Comparison of ENCODE assay signal across 28 cellular contexts in the genomic region with DNA sequence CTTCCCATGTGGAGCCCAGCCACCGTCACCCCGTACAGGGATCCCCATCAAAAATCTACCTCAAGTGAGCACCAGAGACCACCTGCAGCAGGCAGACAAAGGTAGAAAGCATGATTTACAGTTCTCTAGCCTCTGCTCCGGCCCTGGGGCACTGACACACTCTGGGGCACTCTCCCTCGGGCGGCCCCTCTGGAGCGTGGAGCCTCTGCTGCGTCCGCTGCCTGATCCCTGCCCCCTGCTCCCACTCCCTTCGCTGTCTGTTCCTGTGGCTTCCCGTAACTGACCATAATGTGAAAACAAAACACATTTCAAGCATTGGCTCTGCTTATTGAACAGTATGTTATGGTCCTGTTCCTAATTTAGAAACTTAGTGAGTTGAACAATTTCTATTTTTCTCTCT.
"Had no signal": no experiment of that assay in that cellular context is flagged by ENCODE, and none has a peak within 500 bp of the region (broad histone marks: within the 10 kb centered on the region; RNA-seq: fewer than 3 reads in every experiment).

No MANE protein-coding gene starts in this region.

- H3K9me3 ChIP-seq: colonic mucosa, esophagus muscularis mucosa, sigmoid colon, upper lobe of right lung had no signal

- H3K4me3 ChIP-seq: colonic mucosa, esophagus muscularis mucosa, sigmoid colon, smooth muscle cell, upper lobe of right lung had no signal

- H3K27me3 ChIP-seq: colonic mucosa, esophagus muscularis mucosa, sigmoid colon, upper lobe of right lung had no signal

- H3K9me3 Mint-ChIP-seq: activated B cell treated with CpG ODN at 0.5 μM for 24 hours; activated naive CD4-positive, alpha-beta T cell treated with anti-CD3 and anti-CD28 coated beads, Interleukin-2, amount 10 ng/mL, durations not matched to agents 7 days and 5 days; activated naive CD8-positive, alpha-beta T cell treated with anti-CD3 and anti-CD28 coated beads, Interleukin-2, amount 50 U/mL, for 24 hours; natural killer cell had no signal

- H3K36me3 Mint-ChIP-seq: activated naive CD4-positive, alpha-beta T cell treated with anti-CD3 and anti-CD28 coated beads, Interleukin-2, amount 10 ng/mL, durations not matched to agents 7 days and 5 days; natural killer cell had no signal

- ATAC-seq: activated CD4-positive, alpha-beta T cell treated with anti-CD3 and anti-CD28 coated beads for 36 hours; activated naive CD8-positive, alpha-beta T cell treated with anti-CD3 and anti-CD28 coated beads, Interleukin-2, amount 50 U/mL, for 24 hours; left ventricle myocardium superior; natural killer cell; upper lobe of right lung had no signal

- FAIRE-seq: frontal cortex had no signal

- H3K36me3 ChIP-seq: colonic mucosa, esophagus muscularis mucosa, sigmoid colon had no signal

- H3K4me2 ChIP-seq: smooth muscle cell had no signal

- DNase-seq: activated B cell treated with CpG ODN at 0.5 μM for 24 hours; activated CD4-positive, alpha-beta T cell treated with anti-CD3 and anti-CD28 coated beads for 36 hours; activated CD4-positive, alpha-beta T cell treated with anti-CD3 and anti-CD28 coated beads, Interleukin-2, amount 50 U/mL, for 48 hours; activated CD8-positive, alpha-beta memory T cell treated with anti-CD3 and anti-CD28 coated beads, Interleukin-2, amount 50 U/mL, for 48 hours; activated effector memory CD4-positive, alpha-beta T cell treated with anti-CD3 and anti-CD28 coated beads, Interleukin-2, amount 50 U/mL, for 16 hours; activated naive CD4-positive, alpha-beta T cell treated with anti-CD3 and anti-CD28 coated beads, Interleukin-2, amount 10 ng/mL, durations not matched to agents 7 days and 5 days; activated naive CD8-positive, alpha-beta T cell treated with anti-CD3 and anti-CD28 coated beads, Interleukin-2, amount 50 U/mL, for 24 hours; activated T-cell treated with anti-CD3 and anti-CD28 coated beads, Interleukin-2, amount 50 U/mL, for 48 hours; anterior cingulate cortex; central memory CD4-positive, alpha-beta T cell; colonic mucosa; head of caudate nucleus; hypothalamus; left ventricle myocardium superior; mammary epithelial cell; midbrain; natural killer cell; nucleus accumbens; sigmoid colon; stimulated activated CD4-positive, alpha-beta T cell treated with anti-CD3 and anti-CD28 coated beads, Interleukin-15, amount 100 ng/mL, for 24 hours; stimulated activated CD4-positive, alpha-beta T cell treated with anti-CD3 and anti-CD28 coated beads, Interleukin-2, amount 100 ng/mL, for 48 hours; stimulated activated CD8-positive, alpha-beta memory T cell treated with anti-CD3 and anti-CD28 coated beads, Interleukin-4, amount 100 ng/mL, for 48 hours; stimulated activated naive CD4-positive, alpha-beta T cell; T-helper 9 cell; upper lobe of right lung had no signal

- H3K27ac ChIP-seq: colonic mucosa, esophagus muscularis mucosa, sigmoid colon, upper lobe of right lung had no signal

- H3K27ac Mint-ChIP-seq: activated B cell treated with CpG ODN at 0.5 μM for 24 hours; activated CD4-positive, alpha-beta T cell treated with anti-CD3 and anti-CD28 coated beads for 36 hours; activated naive CD4-positive, alpha-beta T cell treated with anti-CD3 and anti-CD28 coated beads, Interleukin-2, amount 10 ng/mL, durations not matched to agents 7 days and 5 days; activated naive CD8-positive, alpha-beta T cell treated with anti-CD3 and anti-CD28 coated beads, Interleukin-2, amount 50 U/mL, for 24 hours; natural killer cell had no signal

- H3K4me1 ChIP-seq: colonic mucosa, esophagus muscularis mucosa, sigmoid colon, upper lobe of right lung had no signal
